ENCODE assay signal across 1 cellular context in the genomic region with DNA sequence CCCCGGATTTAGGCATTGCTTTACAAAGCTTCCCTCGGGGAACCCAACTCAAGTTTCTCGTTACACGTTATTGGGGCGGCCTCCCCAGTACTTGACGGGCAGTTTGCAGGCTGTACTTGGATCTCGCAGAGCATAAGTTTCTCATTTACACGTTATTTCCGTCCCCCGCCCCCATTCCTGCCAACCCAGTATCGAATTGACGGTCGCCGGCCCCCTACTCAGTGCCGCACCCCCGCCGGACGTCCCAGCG.
A peak's percentile ranks its signal among the peaks of the same experiment; 100 is the strongest.
TF ChIP-seq lines count a peak whose summit lies in the region.

No MANE protein-coding gene starts in this region.

TF ChIP-seq in HCT116, 20 proteins besides CTCF, POLR2A, EP300 and RAD21 (continued from another document):
- TF ChIP-seq ZNF274 (IDR thresholded peaks at IDR 0.05; ENCODE audit: low read depth, low read length) (no peak), JUND (IDR thresholded peaks at IDR 0.05) (peak; percentile 26; the same call in 1 of the 2 replicates), MAX (IDR thresholded peaks at IDR 0.05) (no peak), ELF1 (IDR thresholded peaks at IDR 0.05; ENCODE audit: borderline replicate concordance, low read depth) (no peak), ZFX (IDR thresholded peaks at IDR 0.05) (no peak), CBX3 (IDR thresholded peaks at IDR 0.05; ENCODE audit: low read depth) (no peak)
- TF ChIP-seq, protein P1, sequence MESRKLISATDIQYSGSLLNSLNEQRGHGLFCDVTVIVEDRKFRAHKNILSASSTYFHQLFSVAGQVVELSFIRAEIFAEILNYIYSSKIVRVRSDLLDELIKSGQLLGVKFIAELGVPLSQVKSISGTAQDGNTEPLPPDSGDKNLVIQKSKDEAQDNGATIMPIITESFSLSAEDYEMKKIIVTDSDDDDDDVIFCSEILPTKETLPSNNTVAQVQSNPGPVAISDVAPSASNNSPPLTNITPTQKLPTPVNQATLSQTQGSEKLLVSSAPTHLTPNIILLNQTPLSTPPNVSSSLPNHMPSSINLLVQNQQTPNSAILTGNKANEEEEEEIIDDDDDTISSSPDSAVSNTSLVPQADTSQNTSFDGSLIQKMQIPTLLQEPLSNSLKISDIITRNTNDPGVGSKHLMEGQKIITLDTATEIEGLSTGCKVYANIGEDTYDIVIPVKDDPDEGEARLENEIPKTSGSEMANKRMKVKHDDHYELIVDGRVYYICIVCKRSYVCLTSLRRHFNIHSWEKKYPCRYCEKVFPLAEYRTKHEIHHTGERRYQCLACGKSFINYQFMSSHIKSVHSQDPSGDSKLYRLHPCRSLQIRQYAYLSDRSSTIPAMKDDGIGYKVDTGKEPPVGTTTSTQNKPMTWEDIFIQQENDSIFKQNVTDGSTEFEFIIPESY (IDR thresholded peaks at IDR 0.05; ENCODE audit: extremely low read depth, insufficient replicate concordance, low read length): no peak
